In genomic region chrX:150429577-150429976, GRCh38 we compare ENCODE assay signal across 14 cellular contexts.
A peak's percentile ranks its signal among the peaks of the same experiment; 100 is the strongest.
DNase-seq lines count a peak whose midpoint lies in the region; TF ChIP-seq lines count a peak whose summit lies in the region.
"Had no signal": no experiment of that assay in that cellular context is flagged by ENCODE, and none has a peak within 500 bp of the region (broad histone marks: within the 10 kb centered on the region; RNA-seq: fewer than 3 reads in every experiment).

No MANE protein-coding gene starts in this region.

- no peaks in the 10 kb centered on the region for H3K27me3 ChIP-seq in HL-60 (ENCODE audit: insufficient read depth, poor library complexity, severe bottlenecking)
- H3K27me3 ChIP-seq: hepatocyte, pancreas had no signal

- no peak overlapping the region for H3K27ac ChIP-seq in HL-60 (replicated peaks)
- H3K27ac ChIP-seq: hepatocyte, pancreas had no signal

- TF ChIP-seq CTCF in AG09309 (IDR thresholded peaks at IDR 0.05; ENCODE audit: control insufficient read depth, insufficient read depth, low read depth, low read length, missing control alignments) (no peak), HL-60 (IDR thresholded peaks at IDR 0.05; ENCODE audit: insufficient read depth, low read length) (no peak), fibroblast of pulmonary artery (IDR thresholded peaks at IDR 0.05; ENCODE audit: low read length, missing control alignments) (no peak)

- DNase-seq in AG09309 (ENCODE audit: low read depth) (peak; percentile 64), HL-60 (ENCODE audit: low read depth in 1 of 2, low spot score in 1 of 2) (peak; percentile 63 to 72), SIG-M5 treated with dmso at 0.1 percent for 504 hours (lab: John Stamatoyannopoulos, UW; ENCODE audit: unreplicated experiment) (peak; percentile 73), fibroblast of pulmonary artery (ENCODE audit: low read depth) (peak; percentile 87), AG08396 (ENCODE audit: low spot score) (no peak), anterior cingulate cortex (lab: John Stamatoyannopoulos, UW) (no peak), HK-2 (ENCODE audit: unreplicated experiment) (no peak)
- DNase-seq in activated CD4-positive, CD25-positive, alpha-beta regulatory T cell treated with anti-CD3 and anti-CD28 coated beads, Interleukin-2, amount 50 U/mL, for 72 hours, result no peak
- DNase-seq: activated CD8-positive, alpha-beta T cell treated with anti-CD3 and anti-CD28 coated beads for 36 hours; cortex of kidney; NCI-H1436; pancreas; stimulated activated naive CD4-positive, alpha-beta T cell treated with Interleukin-2 at 50 U/mL for 16 hours had no signal

- H3K4me3 ChIP-seq in AG09309 (ENCODE audit: control insufficient read depth, low read depth, low read length) (no peak overlapping the region), HL-60 (replicated peaks; ENCODE audit: insufficient read depth, low read length) (no peak overlapping the region), fibroblast of pulmonary artery (replicated peaks; ENCODE audit: low read depth, low read length) (no peak overlapping the region)
- H3K4me3 ChIP-seq: hepatocyte, pancreas had no signal

Comparison
In these comparisons a context has a peak if more than half of its experiments do, and no peak if none do; other contexts are left out.
1. DNase-seq: peak in AG09309 (single experiment), HL-60 (2 of 2), SIG-M5 treated with dmso at 0.1 percent for 504 hours (single experiment) and fibroblast of pulmonary artery (single experiment); none in AG08396 (single experiment), anterior cingulate cortex (0 of 58), activated CD4-positive, CD25-positive, alpha-beta regulatory T cell treated with anti-CD3 and anti-CD28 coated beads, Interleukin-2, amount 50 U/mL, for 72 hours (single experiment) and HK-2 (single experiment).